ENCODE assay signal across 8 cellular contexts in genomic region chr17:49031965-49032928, GRCh38. TPM values are rescaled to one million over a fixed set of nuclear protein-coding genes. Genes with fewer than 3 reads are reported as not detected.
DNase-seq lines count a peak whose midpoint lies in the region; ATAC-seq, FAIRE-seq and TF ChIP-seq lines count a peak whose summit lies in the region.

No MANE protein-coding gene starts in this region.

- H3K9me2 ChIP-seq in SU-DHL-6 (replicated peaks; ENCODE audit: insufficient read depth, low read length): no peaks in the 10 kb centered on the region

- TF ChIP-seq RAD21 in A549 (conservative IDR thresholded peaks at IDR 0.05 in 1 of 2, IDR thresholded peaks at IDR 0.05 in 1 of 2): peak; percentile 98 to 99

- 27% methylated on average over 11 of the region's 11 CpGs for WGBS in A549 (ENCODE audit: missing lambda C conversion rate)

- H3K9ac ChIP-seq in SU-DHL-6 (ENCODE audit: low read length): no peak overlapping the region

- peaks cover under 1% of the 10 kb centered on the region for H3K27me3 Mint-ChIP-seq in central memory CD8-positive, alpha-beta T cell

- CTCF ChIA-PET in A549 (lab: Yijun Ruan, JAX): interaction anchor here (0.6 to 25.5 kb wide), 93 partner anchors 8 to 395 kb away, joined by 3 to 639 read pairs (median 6); partner anchors contain the start of genes ABI3, ATP5MC1, GNGT2 and IGF2BP1

- no peak overlapping the region for H3K27ac Mint-ChIP-seq in central memory CD8-positive, alpha-beta T cell (ENCODE audit: low read depth)
- H3K27ac Mint-ChIP-seq in stimulated activated effector memory CD8-positive, alpha-beta T cell treated with anti-CD3 and anti-CD28 coated beads, Interleukin-12 subunit alpha, Interleukin-12 subunit beta, amount 100 ng/mL, for 72 hours: no peak overlapping the region

- H3K27ac ChIP-seq in A549 (peak overlapping the region; percentile 22 to 63; a peak in 5 of 6 replicates), SU-DHL-6 (ENCODE audit: low read depth, low read length) (no peak overlapping the region)

- no peaks in the 10 kb centered on the region for H3K9me3 Mint-ChIP-seq in central memory CD8-positive, alpha-beta T cell
- H3K9me3 Mint-ChIP-seq in stimulated activated effector memory CD8-positive, alpha-beta T cell treated with anti-CD3 and anti-CD28 coated beads, Interleukin-12 subunit alpha, Interleukin-12 subunit beta, amount 100 ng/mL, for 72 hours: no peaks in the 10 kb centered on the region

- no peak overlapping the region for H2AFZ ChIP-seq in SU-DHL-6 (ENCODE audit: low read depth, low read length, severe bottlenecking)

- no peaks in the 10 kb centered on the region for H3K36me3 ChIP-seq in SU-DHL-6 (ENCODE audit: low read length)

- H3K4me3 Mint-ChIP-seq in central memory CD8-positive, alpha-beta T cell: no peak overlapping the region
- H3K4me3 Mint-ChIP-seq in stimulated activated effector memory CD8-positive, alpha-beta T cell treated with anti-CD3 and anti-CD28 coated beads, Interleukin-12 subunit alpha, Interleukin-12 subunit beta, amount 100 ng/mL, for 72 hours: no peak overlapping the region

- no peaks in the 10 kb centered on the region for H3F3A ChIP-seq in SU-DHL-6 (ENCODE audit: insufficient read depth)

- FAIRE-seq in A549 (lab: Jason Lieb, UNC): peak; percentile 76

- H4K20me1 ChIP-seq in SU-DHL-6 (ENCODE audit: low read depth, low read length): no peaks in the 10 kb centered on the region

- no peaks in the 10 kb centered on the region for H3K27me3 ChIP-seq in SU-DHL-6 (ENCODE audit: low read length)

- peaks cover 8% of the 10 kb centered on the region for H3K4me1 Mint-ChIP-seq in central memory CD8-positive, alpha-beta T cell
- H3K4me1 Mint-ChIP-seq in stimulated activated effector memory CD8-positive, alpha-beta T cell treated with anti-CD3 and anti-CD28 coated beads, Interleukin-12 subunit alpha, Interleukin-12 subunit beta, amount 100 ng/mL, for 72 hours: no peaks in the 10 kb centered on the region

- TF ChIP-seq CTCF in A549 (IDR thresholded peaks at IDR 0.05) (peak; percentile 98), GM12864 (IDR thresholded peaks at IDR 0.05; ENCODE audit: low read depth, low read length, missing control alignments) (peak; percentile 81), SU-DHL-6 (IDR thresholded peaks at IDR 0.05; ENCODE audit: insufficient read depth, low read length, poor library complexity, severe bottlenecking) (peak; percentile 65)

- peaks cover 15% of the 10 kb centered on the region for H3K4me1 ChIP-seq in A549

- H3K79me2 ChIP-seq in SU-DHL-6 (ENCODE audit: insufficient read depth, low read length): no peaks in the 10 kb centered on the region

- H3K4me3 ChIP-seq in A549: no peak overlapping the region
- H3K4me3 ChIP-seq in GM12864 (ENCODE audit: low read depth, low read length): no peak overlapping the region
- no peak overlapping the region for H3K4me3 ChIP-seq in SU-DHL-6 (ENCODE audit: insufficient read depth, low read length, poor library complexity, severe bottlenecking)

- H3K36me3 Mint-ChIP-seq in central memory CD8-positive, alpha-beta T cell (ENCODE audit: insufficient read depth): no peaks in the 10 kb centered on the region
- H3K36me3 Mint-ChIP-seq in stimulated activated effector memory CD8-positive, alpha-beta T cell treated with anti-CD3 and anti-CD28 coated beads, Interleukin-12 subunit alpha, Interleukin-12 subunit beta, amount 100 ng/mL, for 72 hours: no peaks in the 10 kb centered on the region

- H3K4me2 ChIP-seq in A549 (peak overlapping the region; percentile 41; the same call in 2 of the 3 replicates), SU-DHL-6 (ENCODE audit: low read depth, low read length, poor library complexity, severe bottlenecking) (peak overlapping the region; percentile 7)

- POLR2A ChIA-PET in A549 (lab: Yijun Ruan, JAX): interaction anchor here (0.6 to 4.7 kb wide), 10 partner anchors 16 to 160 kb away, joined by 3 to 24 read pairs (median 4); partner anchors contain the start of genes IGF2BP1, SNF8 and UBE2Z

- intact Hi-C loops in left colon (cut with DNase I, micrococcal nuclease): loop anchor here in 1 of 2 donors (10.0 kb wide), 2 partner anchors 137 to 227 kb away; partner anchors contain the start of gene ATP5MC1

- no peak for TF ChIP-seq POLR2A in A549 (IDR thresholded peaks at IDR 0.05; ENCODE audit: low read length)

- peak; percentile 80 to 83 for ATAC-seq in A549
- ATAC-seq in central memory CD8-positive, alpha-beta T cell (replicated peaks; ENCODE audit: extremely low read depth, poor library complexity, severe bottlenecking): peak; percentile 58
- peak; percentile 92 for ATAC-seq in left colon
- peak; percentile 77 for ATAC-seq in stimulated activated effector memory CD8-positive, alpha-beta T cell treated with anti-CD3 and anti-CD28 coated beads, Interleukin-12 subunit alpha, Interleukin-12 subunit beta, amount 100 ng/mL, for 72 hours
- ATAC-seq in GM21447 (IDR thresholded peaks at IDR 0.05; ENCODE audit: unreplicated experiment): no peak

- no peak for TF ChIP-seq EP300 in A549 (IDR thresholded peaks at IDR 0.05)

- H3K9me3 ChIP-seq in A549 (no peaks in the 10 kb centered on the region), SU-DHL-6 (ENCODE audit: insufficient read depth, low read length) (no peaks in the 10 kb centered on the region)

- DNase-seq in A549 (ENCODE audit: low read depth in 1 of 2, low spot score in 1 of 2): peak; percentile 87 to 96
- DNase-seq in GM12864 (ENCODE audit: low read depth): peak; percentile 40
- peak; percentile 21 for DNase-seq in NCI-H146 treated with DMSO at 0.1 percent for 48 hours (lab: John Stamatoyannopoulos, UW; ENCODE audit: unreplicated experiment)
- peak in 1 of 2 donors; percentile 25 for DNase-seq in central memory CD8-positive, alpha-beta T cell (ENCODE audit: low spot score in 2 of 2)
- DNase-seq in left colon: peak in 1 of 2 donors; percentile 45
- DNase-seq in stimulated activated effector memory CD8-positive, alpha-beta T cell treated with anti-CD3 and anti-CD28 coated beads, Interleukin-12 subunit alpha, Interleukin-12 subunit beta, amount 100 ng/mL, for 72 hours (ENCODE audit: low spot score in 2 of 2): peak; percentile 7 to 64

TF ChIP-seq in A549, 52 proteins besides CTCF, POLR2A, EP300 and RAD21 (continues in another document):
- TF ChIP-seq FOSL2 (IDR thresholded peaks at IDR 0.05) (no peak), FOSL2 (CRISPR knock-in tag; IDR thresholded peaks at IDR 0.05) (peak; percentile 32), GATA3 (IDR thresholded peaks at IDR 0.05; ENCODE audit: borderline replicate concordance) (no peak), HOXA7 (CRISPR knock-in tag; IDR thresholded peaks at IDR 0.05) (no peak), E2F6 (IDR thresholded peaks at IDR 0.05; ENCODE audit: borderline replicate concordance, low read depth) (no peak), SREBF2 (IDR thresholded peaks at IDR 0.05) (no peak), NR3C1 (IDR thresholded peaks at IDR 0.05) (no peak), KDM1A (IDR thresholded peaks at IDR 0.05; ENCODE audit: low read depth) (no peak), SMC3 (IDR thresholded peaks at IDR 0.05) (peak; percentile 97), HDAC2 (IDR thresholded peaks at IDR 0.05) (no peak), HOXB5 (CRISPR knock-in tag; IDR thresholded peaks at IDR 0.05) (no peak), JUN (IDR thresholded peaks at IDR 0.05) (peak in 1 of 2 experiments; percentile 39; a peak in 2 of 5 replicates), ZSCAN20 (CRISPR knock-in tag; IDR thresholded peaks at IDR 0.05) (no peak), TFCP2L1 (CRISPR knock-in tag; IDR thresholded peaks at IDR 0.05) (no peak), TP53 (CRISPR knock-in tag; IDR thresholded peaks at IDR 0.05) (no peak), HEYL (CRISPR knock-in tag; IDR thresholded peaks at IDR 0.05) (no peak), REST (IDR thresholded peaks at IDR 0.05) (no peak), EHF (CRISPR knock-in tag; IDR thresholded peaks at IDR 0.05) (no peak)

RNA-seq across cellular contexts. Expression of gene IGF2BP1, which starts 35.1 kb away (rescaled TPM):
- 26.2 and 30.1 TPM in 2 replicates for polyA plus RNA-seq in A549 (2011; rRNA removed)
- polyA plus RNA-seq in A549 (2012; cell fraction: cytosol; rRNA removed): 31.0 and 37.6 TPM in 2 replicates
- polyA plus RNA-seq in A549 (2012; cell fraction: nucleus; rRNA removed): 47.7 and 67.8 TPM in 2 replicates
- 38.0 to 42.3 TPM (median 40.3 TPM) in 3 replicates for polyA plus RNA-seq in A549 (2017; fragmentation: RNase III; extraction: RNeasy Plus Mini Kit Qiagen cat#74134 plus additional on column Dnase treatment)
- polyA minus RNA-seq in A549 (2011; rRNA and poly(A)+ RNA removed): 56.3 and 83.5 TPM in 2 replicates
- under 1 TPM in 1 of 2 donors, not detected in 1; 0.40 TPM for total RNA-seq in left colon
